Comparison of ENCODE assay signal across 13 cellular contexts in the genomic region with DNA sequence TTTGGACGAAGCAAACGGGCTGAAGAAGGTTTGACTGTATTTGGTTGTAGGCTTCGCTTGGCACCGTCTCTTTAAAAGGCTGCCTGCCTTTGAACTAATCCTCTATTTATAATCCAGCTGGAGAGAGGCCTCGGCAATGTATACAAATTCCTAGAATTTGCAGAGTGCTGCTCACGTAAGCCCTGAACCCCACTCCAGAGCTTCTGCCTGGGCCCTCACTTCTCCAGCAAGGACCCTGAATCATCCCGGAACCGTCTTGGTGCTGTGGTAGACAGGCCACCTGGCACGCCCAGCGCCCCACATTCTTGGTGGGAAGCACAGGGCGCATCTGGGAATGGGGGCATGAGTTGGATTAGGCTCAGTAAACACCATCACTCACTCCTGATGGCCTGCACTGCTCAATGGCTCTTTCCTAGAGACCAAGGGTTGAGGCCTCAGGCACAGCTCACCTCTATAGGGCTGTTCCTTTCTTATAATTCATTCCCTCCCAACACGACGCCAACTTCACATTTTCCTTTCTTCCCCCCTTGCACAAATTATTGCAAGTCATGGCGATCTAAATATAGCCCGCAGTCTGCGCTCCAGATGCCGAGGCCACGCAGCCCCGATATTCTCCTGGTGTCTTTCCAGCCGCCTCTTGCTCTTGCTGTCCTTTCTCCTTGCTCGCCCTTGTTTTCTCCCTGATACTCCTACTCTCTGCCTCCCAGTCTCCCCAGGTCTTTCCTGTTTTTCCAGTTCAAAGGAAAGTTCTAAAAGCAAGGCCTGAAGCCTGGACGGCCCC.
DNase-seq lines count a peak whose midpoint lies in the region; ATAC-seq and TF ChIP-seq lines count a peak whose summit lies in the region.
"Had no signal": no experiment of that assay in that cellular context is flagged by ENCODE, and none has a peak within 500 bp of the region (broad histone marks: within the 10 kb centered on the region; RNA-seq: fewer than 3 reads in every experiment).

No MANE protein-coding gene starts in this region.

- no peak overlapping the region for H3K23ac ChIP-seq in H9 (ENCODE audit: insufficient read length, low read depth, low read length)

- H3K9ac ChIP-seq in H9 (ENCODE audit: extremely low read depth, insufficient read length, low read length), result no peak overlapping the region
- no peak overlapping the region for H3K9ac ChIP-seq in GM23248

- no peak overlapping the region for H4K91ac ChIP-seq in H9 (ENCODE audit: insufficient read length, low read depth, low read length)

- H3K56ac ChIP-seq in H9 (ENCODE audit: insufficient read length, low read depth, low read length), result no peak overlapping the region

- H4K8ac ChIP-seq in H9 (replicated peaks; ENCODE audit: insufficient read length, low read depth, low read length), result no peak overlapping the region

- TF ChIP-seq POLR2A in esophagus muscularis mucosa (IDR thresholded peaks at IDR 0.05; ENCODE audit: low read depth) (no peak), thyroid gland (IDR thresholded peaks at IDR 0.05) (no peak)

- H3F3A ChIP-seq in GM23248 (ENCODE audit: insufficient read depth), result 0 out of 2 replicates have a peak, but pooled peaks cover 8% of the 10 kb centered on the region

- DNase-seq in H9 (peak; percentile 22), esophagus muscularis mucosa (ENCODE audit: extremely low spot score) (no peak), mesenteric fat pad (ENCODE audit: low spot score) (peak; percentile 57), immature natural killer cell (no peak), thyroid gland (no peak), GM23248 (no peak)
- DNase-seq in stimulated activated effector memory CD8-positive, alpha-beta T cell treated with anti-CD3 and anti-CD28 coated beads, Interleukin-12 subunit alpha, Interleukin-12 subunit beta, amount 100 ng/mL, for 72 hours (ENCODE audit: low spot score in 2 of 2), result no peak
- no peak for DNase-seq in activated CD4-positive, alpha-beta T cell treated with anti-CD3 and anti-CD28 coated beads for 1 hour
- DNase-seq: amniotic stem cell; CD8-positive, alpha-beta memory T cell; NCI-H1092; T1000 had no signal

- no peak overlapping the region for H3K14ac ChIP-seq in H9 (ENCODE audit: insufficient read depth, low read length)

- H2AFZ ChIP-seq in H9 (ENCODE audit: low read length) (no peak overlapping the region), GM23248 (no peak overlapping the region)

- no peak overlapping the region for H4K5ac ChIP-seq in H9 (ENCODE audit: insufficient read length, low read depth, low read length)

- no peaks in the 10 kb centered on the region for H3K9me2 ChIP-seq in GM23248 (ENCODE audit: insufficient read depth)

- no peaks in the 10 kb centered on the region for H3K79me1 ChIP-seq in H9 (ENCODE audit: insufficient read depth, low read depth, low read length, poor library complexity, severe bottlenecking)

- H3K36me3 ChIP-seq in esophagus muscularis mucosa, result no peaks in the 10 kb centered on the region
- no peaks in the 10 kb centered on the region for H3K36me3 ChIP-seq in thyroid gland
- no peaks in the 10 kb centered on the region for H3K36me3 ChIP-seq in GM23248 (ENCODE audit: low read depth)

- no peak overlapping the region for H3T11ph ChIP-seq in H9 (ENCODE audit: low read length)

- H3K4me3 ChIP-seq in esophagus muscularis mucosa, result no peak overlapping the region
- H3K4me3 ChIP-seq in thyroid gland (replicated peaks in 1 of 3), result no peak overlapping the region
- H3K4me3 ChIP-seq in GM23248, result no peak overlapping the region

- no peak for ATAC-seq in stimulated activated effector memory CD8-positive, alpha-beta T cell treated with anti-CD3 and anti-CD28 coated beads, Interleukin-12 subunit alpha, Interleukin-12 subunit beta, amount 100 ng/mL, for 72 hours
- ATAC-seq: Panc1 had no signal

- H3K18ac ChIP-seq in H9 (ENCODE audit: insufficient read length, low read depth, low read length), result no peak overlapping the region

- H3K27me3 ChIP-seq in H9 (ENCODE audit: insufficient read depth, low read length), result no peaks in the 10 kb centered on the region
- H3K27me3 ChIP-seq in esophagus muscularis mucosa, result no peaks in the 10 kb centered on the region
- no peaks in the 10 kb centered on the region for H3K27me3 ChIP-seq in thyroid gland
- H3K27me3 ChIP-seq in GM23248 (replicated peaks; ENCODE audit: insufficient read depth), result no peaks in the 10 kb centered on the region

- H2BK12ac ChIP-seq in H9 (ENCODE audit: insufficient read length, low read depth, low read length), result no peak overlapping the region

- H3K36me3 Mint-ChIP-seq in H9 (ENCODE audit: insufficient read depth in 1 of 3, low read depth in 3 of 3) (no peaks in the 10 kb centered on the region), immature natural killer cell (no peaks in the 10 kb centered on the region)
- no peaks in the 10 kb centered on the region for H3K36me3 Mint-ChIP-seq in stimulated activated effector memory CD8-positive, alpha-beta T cell treated with anti-CD3 and anti-CD28 coated beads, Interleukin-12 subunit alpha, Interleukin-12 subunit beta, amount 100 ng/mL, for 72 hours
- H3K36me3 Mint-ChIP-seq: CD8-positive, alpha-beta memory T cell had no signal

- H3K4me3 Mint-ChIP-seq in H9, result no peak overlapping the region
- no peak overlapping the region for H3K4me3 Mint-ChIP-seq in stimulated activated effector memory CD8-positive, alpha-beta T cell treated with anti-CD3 and anti-CD28 coated beads, Interleukin-12 subunit alpha, Interleukin-12 subunit beta, amount 100 ng/mL, for 72 hours
- H3K4me3 Mint-ChIP-seq in immature natural killer cell, result no peak overlapping the region
- H3K4me3 Mint-ChIP-seq: CD8-positive, alpha-beta memory T cell had no signal

- H3K27ac ChIP-seq in H9 (ENCODE audit: insufficient read length, low read depth, low read length) (no peak overlapping the region), esophagus muscularis mucosa (replicated peaks in 1 of 4) (peak overlapping the region; percentile 88 to 91 (median 90)), thyroid gland (no peak overlapping the region), GM23248 (no peak overlapping the region)

- H3K4me2 ChIP-seq in H9 (ENCODE audit: insufficient read depth, insufficient read length, low read length) (no peak overlapping the region), GM23248 (ENCODE audit: unreplicated experiment) (no peak overlapping the region)

- no peaks in the 10 kb centered on the region for H3K23me2 ChIP-seq in H9 (ENCODE audit: insufficient read length, low read depth, low read length, poor library complexity, severe bottlenecking)

- H3K27ac Mint-ChIP-seq in H9 (no peak overlapping the region; a peak in 1 of 7 replicates), immature natural killer cell (no peak overlapping the region)
- H3K27ac Mint-ChIP-seq in stimulated activated effector memory CD8-positive, alpha-beta T cell treated with anti-CD3 and anti-CD28 coated beads, Interleukin-12 subunit alpha, Interleukin-12 subunit beta, amount 100 ng/mL, for 72 hours, result peak overlapping the region; percentile 8

- H3K4me1 Mint-ChIP-seq in H9 (peaks cover 10 to 19% of the 10 kb centered on the region in 2 experiments), immature natural killer cell (peaks cover 10 to 16% of the 10 kb centered on the region in 2 donors)
- no peaks in the 10 kb centered on the region for H3K4me1 Mint-ChIP-seq in stimulated activated effector memory CD8-positive, alpha-beta T cell treated with anti-CD3 and anti-CD28 coated beads, Interleukin-12 subunit alpha, Interleukin-12 subunit beta, amount 100 ng/mL, for 72 hours

- H3K9me3 Mint-ChIP-seq in H9 (no peaks in the 10 kb centered on the region), immature natural killer cell (no peaks in the 10 kb centered on the region)
- no peaks in the 10 kb centered on the region for H3K9me3 Mint-ChIP-seq in stimulated activated effector memory CD8-positive, alpha-beta T cell treated with anti-CD3 and anti-CD28 coated beads, Interleukin-12 subunit alpha, Interleukin-12 subunit beta, amount 100 ng/mL, for 72 hours
- H3K9me3 Mint-ChIP-seq: CD8-positive, alpha-beta memory T cell had no signal

- no peak overlapping the region for H2BK120ac ChIP-seq in H9 (ENCODE audit: low read depth, low read length, poor library complexity, severe bottlenecking)

- peaks cover 3% of the 10 kb centered on the region for H3K27me3 Mint-ChIP-seq in H9 (ENCODE audit: low read depth)
- no peaks in the 10 kb centered on the region for H3K27me3 Mint-ChIP-seq in immature natural killer cell (ENCODE audit: low read depth in 3 of 3)
- H3K27me3 Mint-ChIP-seq: CD8-positive, alpha-beta memory T cell had no signal

- no peak overlapping the region for H2BK5ac ChIP-seq in H9 (ENCODE audit: insufficient read length, low read length)

- H3K79me2 ChIP-seq in H9 (ENCODE audit: insufficient read depth, low read length) (no peaks in the 10 kb centered on the region), GM23248 (ENCODE audit: insufficient read depth) (no peaks in the 10 kb centered on the region)

- intact Hi-C loops in esophagus muscularis mucosa (cut with DNase I) (loop anchor here (10.0 kb wide), 1 partner anchor 97 kb away; no protein-coding TSS in a partner anchor), thyroid gland (cut with DNase I) (no loop called here)

- H3K4me1 ChIP-seq in H9 (ENCODE audit: insufficient read depth, low read length), result no peaks in the 10 kb centered on the region
- peaks cover 30 to 75% (median 59%) of the 10 kb centered on the region in 4 donors for H3K4me1 ChIP-seq in esophagus muscularis mucosa
- H3K4me1 ChIP-seq in thyroid gland, result peaks cover 0 to 15% of the 10 kb centered on the region in 2 donors
- peaks cover 9% of the 10 kb centered on the region for H3K4me1 ChIP-seq in GM23248 (ENCODE audit: insufficient read depth)

- WGBS in H9 (ENCODE audit: extremely low coverage, insufficient read length, low lambda C conversion rate), result no CpG with 5 or more reads among the region's 22 CpGs
- 36% methylated on average over 21 of the region's 22 CpGs for WGBS in esophagus muscularis mucosa
- 81 to 89% methylated on average over 22 of the region's 22 CpGs for WGBS in thyroid gland, 2 donors
- 67 to 68% methylated on average over 22 of the region's 22 CpGs for WGBS in GM23248 (ENCODE audit: low coverage in 1 of 2, low lambda C conversion rate in 2 of 2, missing lambda C conversion rate in 2 of 2), 2 experiments

- H2AK5ac ChIP-seq in H9 (ENCODE audit: insufficient read length, low read length), result no peak overlapping the region

- H2BK20ac ChIP-seq in H9 (ENCODE audit: low read depth, low read length, poor library complexity, severe bottlenecking), result no peak overlapping the region

- in situ Hi-C loops in GM23248 (cut with MboI), result no loop called here

- no peak overlapping the region for H3K4ac ChIP-seq in H9 (ENCODE audit: low read depth, low read length)

- TF ChIP-seq EP300 in esophagus muscularis mucosa (IDR thresholded peaks at IDR 0.05), result no peak

- H4K20me1 ChIP-seq in H9 (ENCODE audit: control insufficient read depth, insufficient read depth, insufficient read length), result no peaks in the 10 kb centered on the region
- H4K20me1 ChIP-seq in GM23248 (ENCODE audit: insufficient read depth), result no peaks in the 10 kb centered on the region

- H2BK15ac ChIP-seq in H9 (ENCODE audit: low read depth, low read length), result no peak overlapping the region

- H3K9me3 ChIP-seq in H9 (ENCODE audit: control insufficient read depth, low read depth, low read length) (no peaks in the 10 kb centered on the region), esophagus muscularis mucosa (no peaks in the 10 kb centered on the region), thyroid gland (no peaks in the 10 kb centered on the region), GM23248 (ENCODE audit: low read depth) (no peaks in the 10 kb centered on the region)

- no peak for TF ChIP-seq CTCF in H9 (conservative IDR thresholded peaks at IDR 0.05)
- no peak for TF ChIP-seq CTCF in esophagus muscularis mucosa (IDR thresholded peaks at IDR 0.05)
- TF ChIP-seq CTCF in thyroid gland (IDR thresholded peaks at IDR 0.05), result no peak

Comparison
In these comparisons a context has a peak if more than half of its experiments do, and no peak if none do; other contexts are left out.
1. DNase-seq: peak in H9 (single experiment) and mesenteric fat pad (single experiment); none in esophagus muscularis mucosa (single experiment), stimulated activated effector memory CD8-positive, alpha-beta T cell treated with anti-CD3 and anti-CD28 coated beads, Interleukin-12 subunit alpha, Interleukin-12 subunit beta, amount 100 ng/mL, for 72 hours (0 of 2), activated CD4-positive, alpha-beta T cell treated with anti-CD3 and anti-CD28 coated beads for 1 hour (single experiment), immature natural killer cell (0 of 3), thyroid gland (0 of 2) and GM23248 (single experiment).
2. H3K27ac ChIP-seq: peak in esophagus muscularis mucosa (4 of 4); none in H9 (single experiment), thyroid gland (0 of 3) and GM23248 (single experiment).